ENCODE assay signal across 13 cellular contexts in genomic region chr5:111929892-111930291, GRCh38.
DNase-seq lines count a peak whose midpoint lies in the region; ATAC-seq lines count a peak whose summit lies in the region.
"Had no signal": no experiment of that assay in that cellular context is flagged by ENCODE, and none has a peak within 500 bp of the region (broad histone marks: within the 10 kb centered on the region; RNA-seq: fewer than 3 reads in every experiment).

No MANE protein-coding gene starts in this region.

- H3K4me3 Mint-ChIP-seq in activated T-cell treated with anti-CD3 and anti-CD28 coated beads, Interleukin-2, amount 50 U/mL, for 4 hours, result no peak overlapping the region
- H3K4me3 Mint-ChIP-seq: activated T-cell treated with anti-CD3 and anti-CD28 coated beads, Interleukin-2, amount 50 U/mL, for 24 hours; GM23338; neural progenitor cell had no signal

- H3K36me3 Mint-ChIP-seq in activated T-cell treated with anti-CD3 and anti-CD28 coated beads, Interleukin-2, amount 50 U/mL, for 4 hours (ENCODE audit: insufficient read depth), result no peaks in the 10 kb centered on the region
- H3K36me3 Mint-ChIP-seq: neural progenitor cell had no signal

- peaks cover 4% of the 10 kb centered on the region for H3K27me3 Mint-ChIP-seq in activated T-cell treated with anti-CD3 and anti-CD28 coated beads, Interleukin-2, amount 50 U/mL, for 4 hours (ENCODE audit: low read depth)

- no peaks in the 10 kb centered on the region for H3K9me3 Mint-ChIP-seq in activated T-cell treated with anti-CD3 and anti-CD28 coated beads, Interleukin-2, amount 50 U/mL, for 4 hours
- H3K9me3 Mint-ChIP-seq: activated T-cell treated with anti-CD3 and anti-CD28 coated beads, Interleukin-2, amount 50 U/mL, for 24 hours; GM23338; neural progenitor cell had no signal

- ATAC-seq in GM18873 (IDR thresholded peaks at IDR 0.05; ENCODE audit: low FRiP score, unreplicated experiment) (no peak), GM18858 (IDR thresholded peaks at IDR 0.05; ENCODE audit: unreplicated experiment) (no peak), GM21390 (IDR thresholded peaks at IDR 0.05; ENCODE audit: unreplicated experiment) (no peak)
- no peak for ATAC-seq in activated T-cell treated with anti-CD3 and anti-CD28 coated beads, Interleukin-2, amount 50 U/mL, for 4 hours
- ATAC-seq: GM23338 had no signal

- DNase-seq in EH (ENCODE audit: low read depth) (peak; percentile 96), NOMO-1 treated with DMSO at 0.1 percent for 48 hours (lab: John Stamatoyannopoulos, UW; ENCODE audit: unreplicated experiment) (peak; percentile 81), dedifferentiated amniotic fluid mesenchymal stem cell (ENCODE audit: extremely low spot score) (peak; percentile 68), myocyte (ENCODE audit: low read depth) (peak; percentile 33)
- no peak for DNase-seq in activated T-cell treated with anti-CD3 and anti-CD28 coated beads, Interleukin-2, amount 50 U/mL, for 4 hours
- DNase-seq: activated T-cell treated with anti-CD3 and anti-CD28 coated beads, Interleukin-2, amount 50 U/mL, for 24 hours; DMS53; NCI-H1048 had no signal

- no peaks in the 10 kb centered on the region for H3K4me1 Mint-ChIP-seq in activated T-cell treated with anti-CD3 and anti-CD28 coated beads, Interleukin-2, amount 50 U/mL, for 4 hours (ENCODE audit: low read depth)
- H3K4me1 Mint-ChIP-seq: GM23338 had no signal
